In genomic region chr10:27529010-27529783, GRCh38 we compare ENCODE assay signal across 2 cellular contexts.
TF ChIP-seq lines count a peak whose summit lies in the region.

No MANE protein-coding gene starts in this region.

TF ChIP-seq in IMR-90, 13 proteins besides CTCF, POLR2A, EP300 and RAD21:
- no peak for TF ChIP-seq FOS (IDR thresholded peaks at IDR 0.05; ENCODE audit: low read depth, low read length)
- peak; percentile 84; the same call in 1 of the 2 replicates for TF ChIP-seq NFE2L2 (IDR thresholded peaks at IDR 0.05; ENCODE audit: low read depth, low read length)
TF ChIP-seq in IMR-90: peak in this region for 1.

TF ChIP-seq in K562, 482 proteins besides CTCF, POLR2A, EP300 and RAD21 (continues in another document):
- no peak for TF ChIP-seq NCOA1 (IDR thresholded peaks at IDR 0.05; ENCODE audit: low read depth)
- no peak for TF ChIP-seq NR1H2 (CRISPR knock-in tag; IDR thresholded peaks at IDR 0.05)
- no peak for TF ChIP-seq ZNF444 (CRISPR knock-in tag; IDR thresholded peaks at IDR 0.05)
- TF ChIP-seq TOE1 (IDR thresholded peaks at IDR 0.05; ENCODE audit: borderline replicate concordance): no peak
- no peak for TF ChIP-seq TOE1 (CRISPR knock-in tag; IDR thresholded peaks at IDR 0.05; ENCODE audit: borderline replicate concordance, low read depth)
- TF ChIP-seq CHD4 (IDR thresholded peaks at IDR 0.05; ENCODE audit: insufficient read depth, insufficient replicate concordance, low read depth, low read length, poor library complexity, severe bottlenecking): no peak
- TF ChIP-seq ZNF740 (CRISPR knock-in tag; IDR thresholded peaks at IDR 0.05): no peak
- TF ChIP-seq ZNF740 (tag; IDR thresholded peaks at IDR 0.05): no peak
- no peak for TF ChIP-seq NCOA2 (IDR thresholded peaks at IDR 0.05; ENCODE audit: partially characterized antibody in 2 of 2)
- no peak for TF ChIP-seq ETV5 (CRISPR knock-in tag; IDR thresholded peaks at IDR 0.05; ENCODE audit: low read depth)
- peak; percentile 37; the same call in 1 of the 2 replicates for TF ChIP-seq ARID3A (IDR thresholded peaks at IDR 0.05; ENCODE audit: borderline replicate concordance, low read depth, low read length)
- no peak for TF ChIP-seq POLR2G (IDR thresholded peaks at IDR 0.05; ENCODE audit: low read depth, low read length)
- TF ChIP-seq CEBPZ (IDR thresholded peaks at IDR 0.05; ENCODE audit: borderline replicate concordance, low read depth, low read length): no peak
- no peak for TF ChIP-seq LEF1 (IDR thresholded peaks at IDR 0.05)
- no peak for TF ChIP-seq NFIC (IDR thresholded peaks at IDR 0.05)
- no peak for TF ChIP-seq MGA (IDR thresholded peaks at IDR 0.05)
- TF ChIP-seq NFE2 (IDR thresholded peaks at IDR 0.05; ENCODE audit: low read depth): peak; percentile 95
- no peak for TF ChIP-seq CEBPG (CRISPR knock-in tag; IDR thresholded peaks at IDR 0.05)
- TF ChIP-seq CEBPG (tag; conservative IDR thresholded peaks at IDR 0.05 in 1 of 2, IDR thresholded peaks at IDR 0.05 in 1 of 2): peak in 1 of 2 experiments; percentile 51; a peak in 1 of 4 replicates
- no peak for TF ChIP-seq NONO (IDR thresholded peaks at IDR 0.05; ENCODE audit: low read depth in 2 of 2, low read length in 1 of 2)
- no peak for TF ChIP-seq PML (IDR thresholded peaks at IDR 0.05; ENCODE audit: low read length)
- TF ChIP-seq ATF4 (CRISPR knock-in tag; IDR thresholded peaks at IDR 0.05): no peak
- TF ChIP-seq E4F1 (CRISPR knock-in tag; IDR thresholded peaks at IDR 0.05; ENCODE audit: borderline replicate concordance): no peak
- TF ChIP-seq NCOA6 (IDR thresholded peaks at IDR 0.05): no peak
- TF ChIP-seq U2AF2 (optimal IDR thresholded peaks at IDR 0.05; ENCODE audit: low read depth, low read length): no peak
- TF ChIP-seq TGIF2 (CRISPR knock-in tag; IDR thresholded peaks at IDR 0.05): no peak
- TF ChIP-seq FOSL1 (tag; conservative IDR thresholded peaks at IDR 0.05): no peak
- no peak for TF ChIP-seq MXI1 (IDR thresholded peaks at IDR 0.05; ENCODE audit: low read depth, low read length)
- TF ChIP-seq CREBBP (IDR thresholded peaks at IDR 0.05; ENCODE audit: low read depth, low read length): no peak
- no peak for TF ChIP-seq HNRNPH1 (optimal IDR thresholded peaks at IDR 0.05; ENCODE audit: low read depth, low read length)
- no peak for TF ChIP-seq E2F3 (CRISPR knock-in tag; IDR thresholded peaks at IDR 0.05)
- TF ChIP-seq ZNF561 (CRISPR knock-in tag; conservative IDR thresholded peaks at IDR 0.05): no peak
- no peak for TF ChIP-seq MLX (CRISPR knock-in tag; conservative IDR thresholded peaks at IDR 0.05)
- no peak for TF ChIP-seq ZBTB33 (CRISPR knock-in tag; IDR thresholded peaks at IDR 0.05)
